ENCODE assay signal across 19 cellular contexts in the genomic region with DNA sequence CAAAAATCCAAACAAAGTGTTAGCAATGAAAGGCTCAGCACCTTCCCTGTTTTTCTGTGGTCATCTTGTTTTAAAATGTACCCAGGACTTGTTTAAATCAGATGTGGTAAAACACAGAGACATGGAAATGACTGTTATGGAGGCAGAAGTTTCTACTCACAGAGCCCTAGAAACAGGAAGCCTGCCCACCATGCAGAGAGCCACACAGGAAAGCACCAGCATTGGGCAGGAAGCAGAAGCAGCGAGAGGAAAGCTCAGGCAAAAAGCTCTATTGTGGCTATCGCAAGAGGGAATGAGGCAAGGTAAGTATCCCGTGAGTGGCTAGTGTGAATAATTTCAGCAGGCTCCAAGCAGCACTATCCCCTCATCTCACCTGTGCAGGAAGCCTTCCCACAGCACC. TPM values are rescaled to one million over a fixed set of nuclear protein-coding genes. Genes with fewer than 3 reads are reported as not detected.
DNase-seq lines count a peak whose midpoint lies in the region; ATAC-seq, FAIRE-seq and TF ChIP-seq lines count a peak whose summit lies in the region.
"Had no signal": no experiment of that assay in that cellular context is flagged by ENCODE, and none has a peak within 500 bp of the region (broad histone marks: within the 10 kb centered on the region; RNA-seq: fewer than 3 reads in every experiment).

No MANE protein-coding gene starts in this region.

- H3K9ac ChIP-seq in GM12878 (ENCODE audit: control insufficient read depth, insufficient read depth, low read length): no peak overlapping the region

- BruUV-seq in GM12878 (replicated peaks; lab: Mats Ljungman, UMichigan): no TSS peak

- DNase-seq in activated CD4-positive, alpha-beta memory T cell treated with anti-CD3 and anti-CD28 coated beads for 36 hours: peak; percentile 16
- no peak for DNase-seq in activated CD4-positive, alpha-beta memory T cell treated with anti-CD3 and anti-CD28 coated beads, Interleukin-2, amount 10 ng/mL, durations not matched to agents 7 days and 5 days
- DNase-seq in NOMO-1 treated with DMSO at 0.1 percent for 48 hours (lab: John Stamatoyannopoulos, UW; ENCODE audit: unreplicated experiment): peak; percentile 8
- DNase-seq in GM12878 (ENCODE audit: low read depth, low spot score): no peak
- no peak for DNase-seq in stimulated activated naive CD8-positive, alpha-beta T cell treated with anti-CD3 and anti-CD28 coated beads, Interleukin-15, amount 100 ng/mL, for 72 hours
- DNase-seq in germinal center (ENCODE audit: low spot score): no peak
- no peak for DNase-seq in SW 1271 (lab: John Stamatoyannopoulos, UW)
- DNase-seq: ACHN, activated gamma-delta T cell treated with Interleukin-2 at 50 U/mL for 16 hours, GOT3, NCI-H187 treated with DMSO at 0.1 percent for 48 hours had no signal

- no peaks in the 10 kb centered on the region for H3K36me3 Mint-ChIP-seq in activated CD4-positive, alpha-beta memory T cell treated with anti-CD3 and anti-CD28 coated beads for 36 hours
- H3K36me3 Mint-ChIP-seq in activated CD4-positive, alpha-beta memory T cell treated with anti-CD3 and anti-CD28 coated beads, Interleukin-2, amount 10 ng/mL, durations not matched to agents 7 days and 5 days (ENCODE audit: low read depth): no peaks in the 10 kb centered on the region

- intact Hi-C loops in activated CD4-positive, alpha-beta memory T cell treated with anti-CD3 and anti-CD28 coated beads for 36 hours (cut with micrococcal nuclease): no loop called here
- intact Hi-C loops in GM12878 (cut with micrococcal nuclease; ENCODE audit: unreplicated experiment): no loop called here

- FAIRE-seq in GM12878 (lab: Jason Lieb, UNC): no peak

- ATAC-seq in GM12878: peak; percentile 33; the same call in 1 of the 3 replicates
- ATAC-seq in stimulated activated naive CD8-positive, alpha-beta T cell treated with anti-CD3 and anti-CD28 coated beads, Interleukin-15, amount 100 ng/mL, for 72 hours: peak; percentile 88
- no peak for ATAC-seq in GM18861 (IDR thresholded peaks at IDR 0.05; ENCODE audit: unreplicated experiment)

- H3K4me1 Mint-ChIP-seq in activated CD4-positive, alpha-beta memory T cell treated with anti-CD3 and anti-CD28 coated beads for 36 hours (ENCODE audit: low read depth): peaks cover 4% of the 10 kb centered on the region
- peaks cover 12% of the 10 kb centered on the region for H3K4me1 Mint-ChIP-seq in activated CD4-positive, alpha-beta memory T cell treated with anti-CD3 and anti-CD28 coated beads, Interleukin-2, amount 10 ng/mL, durations not matched to agents 7 days and 5 days
- peaks cover 24% of the 10 kb centered on the region for H3K4me1 Mint-ChIP-seq in stimulated activated naive CD8-positive, alpha-beta T cell treated with anti-CD3 and anti-CD28 coated beads, Interleukin-15, amount 100 ng/mL, for 72 hours

- RAD21 ChIA-PET in GM12878 (lab: Charles Lee; ENCODE audit: unreplicated experiment): no interaction called here

- no peak overlapping the region for H3K27ac ChIP-seq in GM12878 (ENCODE audit: control insufficient read depth, insufficient read depth)

- no peaks in the 10 kb centered on the region for H3K9me3 Mint-ChIP-seq in activated CD4-positive, alpha-beta memory T cell treated with anti-CD3 and anti-CD28 coated beads for 36 hours
- H3K9me3 Mint-ChIP-seq in activated CD4-positive, alpha-beta memory T cell treated with anti-CD3 and anti-CD28 coated beads, Interleukin-2, amount 10 ng/mL, durations not matched to agents 7 days and 5 days: no peaks in the 10 kb centered on the region
- no peaks in the 10 kb centered on the region for H3K9me3 Mint-ChIP-seq in stimulated activated naive CD8-positive, alpha-beta T cell treated with anti-CD3 and anti-CD28 coated beads, Interleukin-15, amount 100 ng/mL, for 72 hours
- H3K9me3 Mint-ChIP-seq: stimulated activated naive CD8-positive, alpha-beta T cell treated with anti-CD3 and anti-CD28 coated beads, Interleukin-15, Interleukin-2, amounts not matched to agents 100 ng/mL and 50 ng/mL, for 24 hours had no signal

- no peaks in the 10 kb centered on the region; the same call in 1 of the 2 replicates for H3K4me1 ChIP-seq in GM12878 (ENCODE audit: control insufficient read depth, insufficient read depth, low read length)

- H3K27me3 ChIP-seq in GM12878 (replicated peaks in 1 of 2; ENCODE audit: control insufficient read depth in 2 of 2, insufficient read depth in 2 of 2, low read length in 1 of 2): no peaks in the 10 kb centered on the region; a peak in 1 of 4 replicates

- no peak for TF ChIP-seq EP300 in GM12878 (IDR thresholded peaks at IDR 0.05; ENCODE audit: borderline replicate concordance in 1 of 2, control insufficient read depth in 1 of 2, low read depth in 2 of 2, low read length in 2 of 2)

- no peaks in the 10 kb centered on the region for H3K36me3 ChIP-seq in GM12878 (ENCODE audit: control insufficient read depth in 2 of 2, insufficient read depth in 2 of 2, low read length in 1 of 2)

- H3K4me2 ChIP-seq in GM12878 (ENCODE audit: control insufficient read depth, insufficient read depth): no peak overlapping the region

- CTCF ChIA-PET in activated CD4-positive, alpha-beta memory T cell treated with anti-CD3 and anti-CD28 coated beads for 36 hours (lab: Charles Lee): no interaction called here
- CTCF ChIA-PET in activated CD4-positive, alpha-beta memory T cell treated with anti-CD3 and anti-CD28 coated beads, Interleukin-2, amount 10 ng/mL, durations not matched to agents 7 days and 5 days (lab: Charles Lee): interaction anchor here (1.2 to 3.3 kb wide), 2 partner anchors 19 to 21 kb away, joined by 3 to 16 read pairs; no protein-coding TSS in a partner anchor
- CTCF ChIA-PET in GM12878 (lab: Yijun Ruan, JAX): interaction anchor here (3.0 kb wide), 1 partner anchor 19 kb away, joined by 16 read pairs; no protein-coding TSS in a partner anchor

- no peak overlapping the region for H3K4me3 ChIP-seq in GM12878

- no peaks in the 10 kb centered on the region for H3K9me3 ChIP-seq in GM12878 (replicated peaks; ENCODE audit: control insufficient read depth, insufficient read depth, low read length)

- in situ Hi-C loops in GM12878 (cut with MboI): no loop called here

- H2AFZ ChIP-seq in GM12878 (ENCODE audit: control insufficient read depth, low read depth, low read length): no peak overlapping the region

- H3K79me2 ChIP-seq in GM12878 (ENCODE audit: control insufficient read depth, insufficient read depth, low read length): no peaks in the 10 kb centered on the region

- no peak overlapping the region for H3K27ac Mint-ChIP-seq in activated CD4-positive, alpha-beta memory T cell treated with anti-CD3 and anti-CD28 coated beads for 36 hours
- no peak overlapping the region for H3K27ac Mint-ChIP-seq in activated CD4-positive, alpha-beta memory T cell treated with anti-CD3 and anti-CD28 coated beads, Interleukin-2, amount 10 ng/mL, durations not matched to agents 7 days and 5 days
- H3K27ac Mint-ChIP-seq in stimulated activated naive CD8-positive, alpha-beta T cell treated with anti-CD3 and anti-CD28 coated beads, Interleukin-15, amount 100 ng/mL, for 72 hours: peak overlapping the region in 1 of 2 donors; percentile 84
- H3K27ac Mint-ChIP-seq: dendritic cell treated with granulocyte-macrophage colony-stimulating factor and Interleukin-4, amounts not matched to agents 40 ng/mL and 50 ng/mL, for 4 days; stimulated activated naive CD8-positive, alpha-beta T cell treated with anti-CD3 and anti-CD28 coated beads, Interleukin-15, Interleukin-2, amounts not matched to agents 100 ng/mL and 50 ng/mL, for 24 hours had no signal

- no peaks in the 10 kb centered on the region for H4K20me1 ChIP-seq in GM12878 (ENCODE audit: control insufficient read depth, insufficient read depth)

- SMC1A ChIA-PET in GM12878 (lab: Charles Lee; ENCODE audit: uncharacterized antibody, unreplicated experiment): interaction anchor here (1.5 kb wide), 1 partner anchor 19 kb away, joined by 3 read pairs; no protein-coding TSS in a partner anchor

- POLR2A ChIA-PET in activated CD4-positive, alpha-beta memory T cell treated with anti-CD3 and anti-CD28 coated beads for 36 hours (lab: Charles Lee): no interaction called here
- POLR2A ChIA-PET in activated CD4-positive, alpha-beta memory T cell treated with anti-CD3 and anti-CD28 coated beads, Interleukin-2, amount 10 ng/mL, durations not matched to agents 7 days and 5 days (lab: Charles Lee): no interaction called here
- POLR2A ChIA-PET in GM12878 (lab: Charles Lee): no interaction called here

- TF ChIP-seq RAD21 in GM12878 (IDR thresholded peaks at IDR 0.05; ENCODE audit: insufficient read depth, low read depth, low read length): no peak

- 23% methylated on average over 3 of the region's 3 CpGs for WGBS in GM12878 (ENCODE audit: insufficient coverage, insufficient replicate concordance, low lambda C conversion rate, missing lambda C conversion rate)

- no peak for TF ChIP-seq POLR2A in GM12878 (IDR thresholded peaks at IDR 0.05; ENCODE audit: low read depth, low read length)

- no peak for TF ChIP-seq CTCF in GM12878 (IDR thresholded peaks at IDR 0.05 in 2 of 3, conservative IDR thresholded peaks at IDR 0.05 in 1 of 3; ENCODE audit: control insufficient read depth in 2 of 3, extremely low read depth in 1 of 3, insufficient read depth in 1 of 3, low read depth in 3 of 3, low read length in 3 of 3)

- no peak overlapping the region for H3K4me3 Mint-ChIP-seq in activated CD4-positive, alpha-beta memory T cell treated with anti-CD3 and anti-CD28 coated beads for 36 hours
- no peak overlapping the region for H3K4me3 Mint-ChIP-seq in activated CD4-positive, alpha-beta memory T cell treated with anti-CD3 and anti-CD28 coated beads, Interleukin-2, amount 10 ng/mL, durations not matched to agents 7 days and 5 days
- peak overlapping the region in 1 of 2 donors; percentile 16 for H3K4me3 Mint-ChIP-seq in stimulated activated naive CD8-positive, alpha-beta T cell treated with anti-CD3 and anti-CD28 coated beads, Interleukin-15, amount 100 ng/mL, for 72 hours
- H3K4me3 Mint-ChIP-seq: dendritic cell treated with granulocyte-macrophage colony-stimulating factor and Interleukin-4, amounts not matched to agents 40 ng/mL and 50 ng/mL, for 4 days; stimulated activated naive CD8-positive, alpha-beta T cell treated with anti-CD3 and anti-CD28 coated beads, Interleukin-15, Interleukin-2, amounts not matched to agents 100 ng/mL and 50 ng/mL, for 24 hours had no signal

- H3K27me3 Mint-ChIP-seq in activated CD4-positive, alpha-beta memory T cell treated with anti-CD3 and anti-CD28 coated beads for 36 hours: peaks cover 3% of the 10 kb centered on the region
- H3K27me3 Mint-ChIP-seq in activated CD4-positive, alpha-beta memory T cell treated with anti-CD3 and anti-CD28 coated beads, Interleukin-2, amount 10 ng/mL, durations not matched to agents 7 days and 5 days: peaks cover 3% of the 10 kb centered on the region
- no peaks in the 10 kb centered on the region for H3K27me3 Mint-ChIP-seq in stimulated activated naive CD8-positive, alpha-beta T cell treated with anti-CD3 and anti-CD28 coated beads, Interleukin-15, amount 100 ng/mL, for 72 hours
- H3K27me3 Mint-ChIP-seq: dendritic cell treated with granulocyte-macrophage colony-stimulating factor and Interleukin-4, amounts not matched to agents 40 ng/mL and 50 ng/mL, for 4 days; stimulated activated naive CD8-positive, alpha-beta T cell treated with anti-CD3 and anti-CD28 coated beads, Interleukin-15, Interleukin-2, amounts not matched to agents 100 ng/mL and 50 ng/mL, for 24 hours had no signal

RNA-seq across cellular contexts. Expression of a gene that starts 42.8 kb away (rescaled TPM):
- total RNA-seq in activated CD4-positive, alpha-beta memory T cell treated with anti-CD3 and anti-CD28 coated beads for 36 hours: not detected
- not detected for total RNA-seq in activated CD4-positive, alpha-beta memory T cell treated with anti-CD3 and anti-CD28 coated beads, Interleukin-2, amount 10 ng/mL, durations not matched to agents 7 days and 5 days
- total RNA-seq in GM12878 (2013; cell fraction: nucleolus; rRNA removed): not detected in 2 replicates
- not detected in 2 replicates for total RNA-seq in GM12878 (2014; rRNA removed)
- total RNA-seq in GM12878 (2014; rRNA removed; fragmentation: Illumina TruSeq; extraction: Trizol): not detected in 2 replicates
- total RNA-seq in GM12878 (2021): not detected in 2 replicates
- polyA plus RNA-seq in GM12878 (2011; ENCODE audit: low read depth): not detected
- polyA plus RNA-seq in GM12878 (2011; rRNA removed): not detected in 2 replicates
- polyA plus RNA-seq in GM12878 (2011; cell fraction: cytosol; rRNA removed): not detected in 2 replicates
- not detected in 2 replicates for polyA plus RNA-seq in GM12878 (2011; cell fraction: nucleus; rRNA removed)
- not detected in 2 replicates for polyA plus RNA-seq in GM12878 (2012)
- polyA plus RNA-seq in GM12878 (2014; fragmentation: Illumina TruSeq; extraction: Trizol): not detected in 2 replicates
- not detected for polyA plus RNA-seq in GM12878 (2014; fragmentation: Nextera tagmentation; extraction: Ambion mirVana)
- polyA plus RNA-seq in GM12878 (2014; rRNA removed): not detected in 2 replicates
- not detected for polyA plus RNA-seq in GM12878 (2016; fragmentation: Nextera tagmentation; extraction: Ambion mirVana)
- not detected in 2 replicates for polyA minus RNA-seq in GM12878 (2011; rRNA and poly(A)+ RNA removed)
- not detected in 2 replicates for polyA minus RNA-seq in GM12878 (2011; cell fraction: cytosol; rRNA and poly(A)+ RNA removed)
- not detected in 2 replicates for polyA minus RNA-seq in GM12878 (2011; cell fraction: nucleus; rRNA and poly(A)+ RNA removed)
- total RNA-seq: glomerular endothelial cell, liver, NCI-H460, urinary bladder had no signal
- polyA plus RNA-seq: esophagus, liver, urinary bladder had no signal

Comparison
In these comparisons a context has a peak if more than half of its experiments do, and no peak if none do; other contexts are left out.
1. DNase-seq: peak in activated CD4-positive, alpha-beta memory T cell treated with anti-CD3 and anti-CD28 coated beads for 36 hours (single experiment) and NOMO-1 treated with DMSO at 0.1 percent for 48 hours (single experiment); none in activated CD4-positive, alpha-beta memory T cell treated with anti-CD3 and anti-CD28 coated beads, Interleukin-2, amount 10 ng/mL, durations not matched to agents 7 days and 5 days (single experiment), GM12878 (single experiment), stimulated activated naive CD8-positive, alpha-beta T cell treated with anti-CD3 and anti-CD28 coated beads, Interleukin-15, amount 100 ng/mL, for 72 hours (0 of 2), germinal center (single experiment) and SW 1271 (0 of 2).